20 cellular contexts compared by ENCODE assay signal in genomic region chr18:9260388-9261380, GRCh38.
DNase-seq lines count a peak whose midpoint lies in the region; ATAC-seq, FAIRE-seq and TF ChIP-seq lines count a peak whose summit lies in the region.
"Had no signal": no experiment of that assay in that cellular context is flagged by ENCODE, and none has a peak within 500 bp of the region (broad histone marks: within the 10 kb centered on the region; RNA-seq: fewer than 3 reads in every experiment).

No MANE protein-coding gene starts in this region.

- no peak; the same call in 1 of the 2 replicates for TF ChIP-seq POLR2A in GM12892 (IDR thresholded peaks at IDR 0.05; ENCODE audit: low read depth, low read length)
- no peak for TF ChIP-seq POLR2A in breast epithelium (IDR thresholded peaks at IDR 0.05)

- no peak overlapping the region for H3K4me3 ChIP-seq in CD8-positive, alpha-beta T cell (ENCODE audit: low read depth, low read length)
- no peak overlapping the region for H3K4me3 ChIP-seq in breast epithelium
- H3K4me3 ChIP-seq: esophagus muscularis mucosa, lung, sigmoid colon, transverse colon had no signal

- no peak overlapping the region for H3K4me3 Mint-ChIP-seq in CD8-positive, alpha-beta T cell
- no peak overlapping the region for H3K4me3 Mint-ChIP-seq in activated naive CD8-positive, alpha-beta T cell treated with anti-CD3 and anti-CD28 coated beads, Interleukin-2, amount 50 U/mL, for 24 hours

- ATAC-seq in CD8-positive, alpha-beta T cell, result no peak
- ATAC-seq in activated naive CD8-positive, alpha-beta T cell treated with anti-CD3 and anti-CD28 coated beads, Interleukin-2, amount 50 U/mL, for 24 hours, result no peak
- ATAC-seq in left colon (peak; percentile 25), HG03460 (IDR thresholded peaks at IDR 0.05; ENCODE audit: unreplicated experiment) (no peak)
- ATAC-seq in activated CD4-positive, CD25-positive, alpha-beta regulatory T cell treated with anti-CD3 and anti-CD28 coated beads, Interleukin-2, amount 50 U/mL, for 24 hours, result no peak

- peaks cover 10% of the 10 kb centered on the region for H3K4me1 Mint-ChIP-seq in CD8-positive, alpha-beta T cell (ENCODE audit: low read depth)
- no peaks in the 10 kb centered on the region for H3K4me1 Mint-ChIP-seq in activated naive CD8-positive, alpha-beta T cell treated with anti-CD3 and anti-CD28 coated beads, Interleukin-2, amount 50 U/mL, for 24 hours

- peaks cover 17% of the 10 kb centered on the region for H3K36me3 ChIP-seq in CD8-positive, alpha-beta T cell (ENCODE audit: insufficient read depth, low read length)
- H3K36me3 ChIP-seq in breast epithelium, result no peaks in the 10 kb centered on the region

- no peak for TF ChIP-seq CTCF in CD8-positive, alpha-beta T cell (IDR thresholded peaks at IDR 0.05)
- no peak for TF ChIP-seq CTCF in breast epithelium (IDR thresholded peaks at IDR 0.05)

- peaks cover 74% of the 10 kb centered on the region for H3K36me3 Mint-ChIP-seq in CD8-positive, alpha-beta T cell
- H3K36me3 Mint-ChIP-seq in activated naive CD8-positive, alpha-beta T cell treated with anti-CD3 and anti-CD28 coated beads, Interleukin-2, amount 50 U/mL, for 24 hours (ENCODE audit: low read depth), result peaks cover 38% of the 10 kb centered on the region

- intact Hi-C loops in CD8-positive, alpha-beta T cell (cut with DNase I, micrococcal nuclease), result no loop called here
- intact Hi-C loops in left colon (cut with DNase I, micrococcal nuclease) (no loop called here), breast epithelium (cut with DNase I; ENCODE audit: low total_unique reads) (no loop called here)

- FAIRE-seq in GM12892 (lab: Jason Lieb, UNC), result peak; percentile 27
- FAIRE-seq: HTR-8/SVneo had no signal

- no peak for DNase-seq in CD8-positive, alpha-beta T cell
- no peak for DNase-seq in GM12892 (ENCODE audit: insufficient read length)
- DNase-seq in activated naive CD8-positive, alpha-beta T cell treated with anti-CD3 and anti-CD28 coated beads, Interleukin-2, amount 50 U/mL, for 24 hours, result no peak
- DNase-seq in left colon, result no peak
- no peak for DNase-seq in breast epithelium (ENCODE audit: low spot score in 2 of 2)
- DNase-seq in D341Med (ENCODE audit: low spot score), result no peak
- DNase-seq: activated CD4-positive, alpha-beta T cell treated with anti-CD3 and anti-CD28 coated beads for 4 hours; activated T-cell treated with anti-CD3 and anti-CD28 coated beads, Interleukin-2, amount 50 U/mL, for 48 hours; anterior cingulate cortex; cortex of kidney; NCI-H1048; NCI-H446 treated with DMSO at 0.1 percent for 48 hours; sigmoid colon; stimulated activated CD4-positive, alpha-beta T cell treated with anti-CD3 and anti-CD28 coated beads, Interleukin-4, amount 100 ng/mL, for 1 hour; transverse colon had no signal

- H3K27me3 ChIP-seq in CD8-positive, alpha-beta T cell (ENCODE audit: insufficient read depth, low read length), result no peaks in the 10 kb centered on the region
- H3K27me3 ChIP-seq in breast epithelium, result no peaks in the 10 kb centered on the region
- H3K27me3 ChIP-seq: esophagus muscularis mucosa, sigmoid colon, transverse colon had no signal

- H3K27ac Mint-ChIP-seq in CD8-positive, alpha-beta T cell, result peak overlapping the region; percentile 50
- peak overlapping the region; percentile 1 for H3K27ac Mint-ChIP-seq in activated naive CD8-positive, alpha-beta T cell treated with anti-CD3 and anti-CD28 coated beads, Interleukin-2, amount 50 U/mL, for 24 hours

- H3K9me3 Mint-ChIP-seq in CD8-positive, alpha-beta T cell, result peaks cover 3% of the 10 kb centered on the region
- H3K9me3 Mint-ChIP-seq in activated naive CD8-positive, alpha-beta T cell treated with anti-CD3 and anti-CD28 coated beads, Interleukin-2, amount 50 U/mL, for 24 hours, result peaks cover 6% of the 10 kb centered on the region

- CTCF ChIA-PET in CD8-positive, alpha-beta T cell (lab: Charles Lee), result no interaction called here

- no peaks in the 10 kb centered on the region for H3K9me3 ChIP-seq in CD8-positive, alpha-beta T cell (ENCODE audit: low read length)
- H3K9me3 ChIP-seq in breast epithelium, result no peaks in the 10 kb centered on the region
- H3K9me3 ChIP-seq: esophagus muscularis mucosa, sigmoid colon, transverse colon had no signal

- H3K27ac ChIP-seq in CD8-positive, alpha-beta T cell (ENCODE audit: low read depth, low read length), result no peak overlapping the region
- no peak overlapping the region for H3K27ac ChIP-seq in breast epithelium
- H3K27ac ChIP-seq: esophagus muscularis mucosa, sigmoid colon, transverse colon had no signal

- POLR2A ChIA-PET in CD8-positive, alpha-beta T cell (lab: Charles Lee), result no interaction called here

- no peaks in the 10 kb centered on the region for H3K27me3 Mint-ChIP-seq in CD8-positive, alpha-beta T cell (ENCODE audit: low read depth)
- no peaks in the 10 kb centered on the region for H3K27me3 Mint-ChIP-seq in activated naive CD8-positive, alpha-beta T cell treated with anti-CD3 and anti-CD28 coated beads, Interleukin-2, amount 50 U/mL, for 24 hours

- no peaks in the 10 kb centered on the region for H3K4me1 ChIP-seq in CD8-positive, alpha-beta T cell (ENCODE audit: insufficient read depth, low read length)
- no peaks in the 10 kb centered on the region for H3K4me1 ChIP-seq in breast epithelium
- H3K4me1 ChIP-seq: esophagus muscularis mucosa, sigmoid colon, transverse colon had no signal
